8 cellular contexts compared by ENCODE assay signal in the genomic region with DNA sequence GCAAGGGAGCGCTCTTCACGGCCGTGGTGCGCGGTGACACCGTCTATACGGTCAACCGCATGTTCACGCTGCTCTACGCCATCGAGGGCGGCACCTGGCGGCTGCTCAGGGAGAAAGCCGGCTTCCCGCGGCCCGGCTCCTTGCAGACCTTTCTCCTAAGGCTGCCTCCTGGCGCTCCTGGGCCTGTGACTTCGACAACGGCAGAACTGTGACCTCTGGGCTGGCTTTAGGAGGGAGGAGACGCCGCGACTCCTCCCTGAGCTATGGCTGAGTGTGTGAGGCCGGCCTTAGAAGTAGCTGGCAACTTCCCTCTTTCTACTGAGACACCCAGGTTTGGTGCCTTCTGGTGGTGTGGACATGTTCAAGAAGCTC. TPM values are rescaled to one million over a fixed set of nuclear protein-coding genes. Genes with fewer than 3 reads are reported as not detected.
DNase-seq lines count a peak whose midpoint lies in the region; ATAC-seq and TF ChIP-seq lines count a peak whose summit lies in the region.

No MANE protein-coding gene starts in this region.

- peaks cover 32% of the 10 kb centered on the region for H3K4me1 Mint-ChIP-seq in GM23338
- peaks cover 21% of the 10 kb centered on the region for H3K4me1 Mint-ChIP-seq in activated CD8-positive, alpha-beta T cell treated with anti-CD3 and anti-CD28 coated beads for 36 hours (ENCODE audit: low read depth)

- H3K9ac ChIP-seq in neuronal stem cell (ENCODE audit: low read depth, low read length, poor library complexity) = no peak overlapping the region

- no peak overlapping the region for H3K14ac ChIP-seq in neuronal stem cell (ENCODE audit: low read length)

- peak overlapping the region; percentile 43 for H4K8ac ChIP-seq in neuronal stem cell (ENCODE audit: low read depth, low read length)

- no peak overlapping the region for H2BK5ac ChIP-seq in neuronal stem cell (ENCODE audit: low read length)

- H2BK12ac ChIP-seq in neuronal stem cell (ENCODE audit: low read length) = peak overlapping the region; percentile 92

- H3K23ac ChIP-seq in neuronal stem cell (ENCODE audit: low read depth, low read length, poor library complexity) = peak overlapping the region; percentile 81

- H3K18ac ChIP-seq in neuronal stem cell (ENCODE audit: low read length) = peak overlapping the region; percentile 82

- no peak for TF ChIP-seq POLR2A in vagina (IDR thresholded peaks at IDR 0.05)

- H3K4me2 ChIP-seq in GM23338 = peak overlapping the region; percentile 70
- no peak overlapping the region for H3K4me2 ChIP-seq in neuronal stem cell (ENCODE audit: insufficient read depth, low read length, poor library complexity, severe bottlenecking)

- H2AK5ac ChIP-seq in neuronal stem cell (ENCODE audit: low read depth, low read length) = peak overlapping the region; percentile 60

- DNase-seq in GM23338 (ENCODE audit: low spot score) (peak; percentile 94), neuronal stem cell (ENCODE audit: low spot score) (no peak), vagina (ENCODE audit: extremely low spot score in 2 of 2) (no peak), SKM-1 treated with dmso at 0.1 percent for 144 hours (lab: John Stamatoyannopoulos, UW; ENCODE audit: unreplicated experiment) (no peak), DMS 273 (lab: John Stamatoyannopoulos, UW; ENCODE audit: unreplicated experiment) (no peak)
- DNase-seq in activated CD8-positive, alpha-beta T cell treated with anti-CD3 and anti-CD28 coated beads for 36 hours = peak; percentile 69

- H4K91ac ChIP-seq in neuronal stem cell (ENCODE audit: low read depth, low read length, poor library complexity) = no peak overlapping the region

- TF ChIP-seq CTCF in GM23338 (conservative IDR thresholded peaks at IDR 0.05; ENCODE audit: low read depth in 2 of 2) (peak; percentile 60 to 85), vagina (IDR thresholded peaks at IDR 0.05) (peak; percentile 37 to 58 (median 50))
- TF ChIP-seq CTCF in activated CD8-positive, alpha-beta T cell treated with anti-CD3 and anti-CD28 coated beads for 36 hours (IDR thresholded peaks at IDR 0.05) = peak; percentile 60

- H3K27me3 Mint-ChIP-seq in GM23338 (ENCODE audit: insufficient read depth, low read depth, poor library complexity) = peaks cover 18% of the 10 kb centered on the region
- H3K27me3 Mint-ChIP-seq in activated CD8-positive, alpha-beta T cell treated with anti-CD3 and anti-CD28 coated beads for 36 hours = peaks cover 37% of the 10 kb centered on the region

- no peaks in the 10 kb centered on the region; the same call in 2 of the 3 replicates for H3K36me3 Mint-ChIP-seq in GM23338 (ENCODE audit: low read depth)
- H3K36me3 Mint-ChIP-seq in activated CD8-positive, alpha-beta T cell treated with anti-CD3 and anti-CD28 coated beads for 36 hours (ENCODE audit: low read depth) = no peaks in the 10 kb centered on the region

- H3K4me3 ChIP-seq in GM23338 (no peak overlapping the region), neuronal stem cell (ENCODE audit: low read length in 2 of 2) (no peak overlapping the region), vagina (peak overlapping the region in 1 of 2 donors; percentile 17)

- peak overlapping the region; percentile 84 for H2BK15ac ChIP-seq in neuronal stem cell (ENCODE audit: low read length)

- H3F3A ChIP-seq in GM23338 (replicated peaks; ENCODE audit: low read depth) = peaks cover 17% of the 10 kb centered on the region; the same call in 1 of the 2 replicates

- H3K4me3 Mint-ChIP-seq in GM23338 = no peak overlapping the region; the same call in 2 of the 3 replicates
- H3K4me3 Mint-ChIP-seq in activated CD8-positive, alpha-beta T cell treated with anti-CD3 and anti-CD28 coated beads for 36 hours = no peak overlapping the region

- H3K4ac ChIP-seq in neuronal stem cell (ENCODE audit: low read length) = no peak overlapping the region

- POLR2A ChIA-PET in activated CD8-positive, alpha-beta T cell treated with anti-CD3 and anti-CD28 coated beads for 36 hours (lab: Charles Lee) = no interaction called here

- H2AFZ ChIP-seq in GM23338 = peak overlapping the region; percentile 99
- H2AFZ ChIP-seq in neuronal stem cell (ENCODE audit: low read length) = no peak overlapping the region

- no peak overlapping the region for H3K27ac ChIP-seq in GM23338 (ENCODE audit: low read depth)
- H3K27ac ChIP-seq in neuronal stem cell (replicated peaks; ENCODE audit: low read length) = no peak overlapping the region
- no peak overlapping the region for H3K27ac ChIP-seq in vagina

- H3K9me3 Mint-ChIP-seq in GM23338 = peaks cover 3% of the 10 kb centered on the region
- H3K9me3 Mint-ChIP-seq in activated CD8-positive, alpha-beta T cell treated with anti-CD3 and anti-CD28 coated beads for 36 hours = no peaks in the 10 kb centered on the region

- CTCF ChIA-PET in activated CD8-positive, alpha-beta T cell treated with anti-CD3 and anti-CD28 coated beads for 36 hours (lab: Charles Lee) = interaction anchor here (0.6 to 5.4 kb wide), 18 partner anchors 9 to 224 kb away, joined by 3 to 37 read pairs (median 4); partner anchors contain the start of gene PARP16

- H3K79me1 ChIP-seq in neuronal stem cell (ENCODE audit: low read depth, low read length) = no peaks in the 10 kb centered on the region

- peak; percentile 87 for ATAC-seq in GM23338
- peak; percentile 37 for ATAC-seq in activated CD8-positive, alpha-beta T cell treated with anti-CD3 and anti-CD28 coated beads for 36 hours
- ATAC-seq in esophagus mucosa = peak; percentile 59
- no peak for ATAC-seq in GM21390 (IDR thresholded peaks at IDR 0.05; ENCODE audit: unreplicated experiment)

- H3K79me2 ChIP-seq in GM23338 (replicated peaks; ENCODE audit: insufficient read depth) = no peaks in the 10 kb centered on the region

- no CpG with 5 or more reads among the region's 24 CpGs for WGBS in neuronal stem cell (ENCODE audit: extremely low coverage in 2 of 2, insufficient read length in 2 of 2, insufficient replicate concordance in 1 of 2), 2 donors

- H2BK120ac ChIP-seq in neuronal stem cell (ENCODE audit: low read depth, low read length) = peak overlapping the region; percentile 75

- H3K4me1 ChIP-seq in GM23338 (ENCODE audit: insufficient read depth) (peaks cover 21% of the 10 kb centered on the region), neuronal stem cell (ENCODE audit: control insufficient read depth in 2 of 2, insufficient read depth in 1 of 2, low read depth in 1 of 2, low read length in 2 of 2) (peaks cover 13 to 21% of the 10 kb centered on the region in 2 donors), vagina (peaks cover 14% of the 10 kb centered on the region)

- no peak overlapping the region for H3K27ac Mint-ChIP-seq in GM23338
- H3K27ac Mint-ChIP-seq in activated CD8-positive, alpha-beta T cell treated with anti-CD3 and anti-CD28 coated beads for 36 hours = no peak overlapping the region

- H3K27me3 ChIP-seq in GM23338 (ENCODE audit: insufficient read depth) = 0 out of 2 replicates have a peak, but pooled peaks cover 3% of the 10 kb centered on the region
- peaks cover 0 to 28% (median 0%) of the 10 kb centered on the region in 3 experiments for H3K27me3 ChIP-seq in neuronal stem cell (ENCODE audit: control insufficient read depth in 3 of 3, insufficient read depth in 3 of 3, low read depth in 1 of 3, low read length in 3 of 3)
- H3K27me3 ChIP-seq in vagina = no peaks in the 10 kb centered on the region

- H3K36me3 ChIP-seq in GM23338 (ENCODE audit: insufficient read depth) (no peaks in the 10 kb centered on the region), neuronal stem cell (replicated peaks in 1 of 2; ENCODE audit: control insufficient read depth in 2 of 2, insufficient read depth in 2 of 2, low read length in 2 of 2) (no peaks in the 10 kb centered on the region), vagina (no peaks in the 10 kb centered on the region)

- H3K9me2 ChIP-seq in GM23338 (ENCODE audit: insufficient read depth) = no peaks in the 10 kb centered on the region

- intact Hi-C loops in activated CD8-positive, alpha-beta T cell treated with anti-CD3 and anti-CD28 coated beads for 36 hours (cut with micrococcal nuclease) = loop anchor here (5.0 kb wide), 1 partner anchor 46 kb away; no protein-coding TSS in a partner anchor
- intact Hi-C loops in vagina (cut with DNase I) = loop anchor here (5.0 kb wide), 1 partner anchor 36 kb away; no protein-coding TSS in a partner anchor

- no peaks in the 10 kb centered on the region for H4K20me1 ChIP-seq in GM23338 (replicated peaks; ENCODE audit: insufficient read depth)

- peaks cover 2 to 4% of the 10 kb centered on the region in 2 donors for H3K9me3 ChIP-seq in neuronal stem cell (replicated peaks in 1 of 2; ENCODE audit: control insufficient read depth in 2 of 2, insufficient read depth in 1 of 2, low read depth in 1 of 2, low read length in 2 of 2)
- H3K9me3 ChIP-seq in vagina = no peaks in the 10 kb centered on the region

RNA-seq across cellular contexts. Expression of gene KBTBD13, which starts 1.4 kb away (rescaled TPM):
- not detected in 2 replicates for total RNA-seq in GM23338 (2014; rRNA removed; shearing (Covaris generic))
- polyA plus RNA-seq in GM23338 (2016; fragmentation: Nextera tagmentation; extraction: Ambion mirVana) = 0.09 TPM in 1 of 2 replicates, not detected in the other
- not detected for total RNA-seq in activated CD8-positive, alpha-beta T cell treated with anti-CD3 and anti-CD28 coated beads for 36 hours
- not detected for total RNA-seq in esophagus mucosa
- 0.01 TPM for polyA plus RNA-seq in neuronal stem cell (2013, experiment 1 of 2)
- polyA plus RNA-seq in neuronal stem cell (2013, experiment 2 of 2) = not detected
- not detected for total RNA-seq in vagina

RNA-seq across cellular contexts. Expression of gene RASL12, which starts 10.2 kb away (rescaled TPM):
- total RNA-seq in GM23338 (2014; rRNA removed; shearing (Covaris generic)) = 20.1 and 27.7 TPM in 2 replicates
- polyA plus RNA-seq in GM23338 (2016; fragmentation: Nextera tagmentation; extraction: Ambion mirVana) = 4.5 and 5.4 TPM in 2 replicates
- not detected for total RNA-seq in activated CD8-positive, alpha-beta T cell treated with anti-CD3 and anti-CD28 coated beads for 36 hours
- 1.5 TPM for total RNA-seq in esophagus mucosa
- 4.1 TPM for polyA plus RNA-seq in neuronal stem cell (2013, experiment 1 of 2)
- polyA plus RNA-seq in neuronal stem cell (2013, experiment 2 of 2) = 4.2 TPM
- total RNA-seq in vagina = 85.7 TPM

RNA-seq across cellular contexts. Expression of gene SLC51B, which starts 32.8 kb away (rescaled TPM):
- not detected in 2 replicates for total RNA-seq in GM23338 (2014; rRNA removed; shearing (Covaris generic))
- polyA plus RNA-seq in GM23338 (2016; fragmentation: Nextera tagmentation; extraction: Ambion mirVana) = not detected in 2 replicates
- total RNA-seq in activated CD8-positive, alpha-beta T cell treated with anti-CD3 and anti-CD28 coated beads for 36 hours = not detected
- total RNA-seq in esophagus mucosa (not detected), vagina (not detected)
- polyA plus RNA-seq in neuronal stem cell (2013, experiment 1 of 2) = not detected
- polyA plus RNA-seq in neuronal stem cell (2013, experiment 2 of 2) = not detected

RNA-seq across cellular contexts. Expression of gene UBAP1L, which starts 37.0 kb away (rescaled TPM):
- 1.4 and 1.5 TPM in 2 replicates for total RNA-seq in GM23338 (2014; rRNA removed; shearing (Covaris generic))
- 0.47 and 0.53 TPM in 2 replicates for polyA plus RNA-seq in GM23338 (2016; fragmentation: Nextera tagmentation; extraction: Ambion mirVana)
- total RNA-seq in activated CD8-positive, alpha-beta T cell treated with anti-CD3 and anti-CD28 coated beads for 36 hours = 1 to 10 TPM; 2.9 to 3.3 TPM
- total RNA-seq in esophagus mucosa (1.8 TPM), vagina (5.4 TPM)
- polyA plus RNA-seq in neuronal stem cell (2013, experiment 1 of 2) = 1.0 TPM
- polyA plus RNA-seq in neuronal stem cell (2013, experiment 2 of 2) = 0.91 TPM

RNA-seq across cellular contexts. Expression of gene MTFMT, which starts 48.5 kb away (rescaled TPM):
- total RNA-seq in GM23338 (2014; rRNA removed; shearing (Covaris generic)) = 25.3 and 36.0 TPM in 2 replicates
- polyA plus RNA-seq in GM23338 (2016; fragmentation: Nextera tagmentation; extraction: Ambion mirVana) = 18.9 and 19.0 TPM in 2 replicates
- 10 to 100 TPM; 19.7 to 21.0 TPM for total RNA-seq in activated CD8-positive, alpha-beta T cell treated with anti-CD3 and anti-CD28 coated beads for 36 hours
- total RNA-seq in esophagus mucosa (9.8 TPM), vagina (18.7 TPM)
- polyA plus RNA-seq in neuronal stem cell (2013, experiment 1 of 2) = 14.3 TPM
- 14.6 TPM for polyA plus RNA-seq in neuronal stem cell (2013, experiment 2 of 2)

Comparison
In these comparisons a context has a peak if more than half of its experiments do, and no peak if none do; other contexts are left out.
1. DNase-seq: peak in GM23338 (single experiment) and activated CD8-positive, alpha-beta T cell treated with anti-CD3 and anti-CD28 coated beads for 36 hours (single experiment); none in neuronal stem cell (single experiment), vagina (0 of 2), SKM-1 treated with dmso at 0.1 percent for 144 hours (single experiment) and DMS 273 (single experiment).
2. Peak in every context shown above with its lines, with median percentiles within 50 percentile points of each other: CTCF ChIP-seq.